Comparison of ENCODE assay signal across 14 cellular contexts in genomic region chr3:48997714-48998637, GRCh38. TPM values are rescaled to one million over a fixed set of nuclear protein-coding genes. Genes with fewer than 3 reads are reported as not detected.
A peak's percentile ranks its signal among the peaks of the same experiment; 100 is the strongest.
DNase-seq lines count a peak whose midpoint lies in the region; ATAC-seq lines count a peak whose summit lies in the region.
"Had no signal": no experiment of that assay in that cellular context is flagged by ENCODE, and none has a peak within 500 bp of the region (broad histone marks: within the 10 kb centered on the region; RNA-seq: fewer than 3 reads in every experiment).

No MANE protein-coding gene starts in this region.

- no peak for ATAC-seq in GM21526 (IDR thresholded peaks at IDR 0.05; ENCODE audit: low FRiP score, unreplicated experiment)
- no peak for ATAC-seq in sciatic nerve
- no peak for ATAC-seq in left lobe of liver
- ATAC-seq: heart left ventricle had no signal

- intact Hi-C loops in sciatic nerve (cut with DNase I) = no loop called here

- peak; percentile 37 for DNase-seq in DMS153 (lab: John Stamatoyannopoulos, UW)
- DNase-seq in DMS153 treated with DMSO at 0.1 percent for 48 hours (lab: John Stamatoyannopoulos, UW; ENCODE audit: unreplicated experiment) = no peak
- peak; percentile 88 for DNase-seq in NCI-H2227 (lab: John Stamatoyannopoulos, UW; ENCODE audit: unreplicated experiment)
- DNase-seq in cerebellum (ENCODE audit: low spot score) = peak; percentile 52
- peak in 40 of 56 donors; percentile 19 to 80 (median 44) for DNase-seq in nucleus accumbens (lab: John Stamatoyannopoulos, UW)
- no peak for DNase-seq in sciatic nerve (ENCODE audit: low spot score)
- no peak for DNase-seq in left lobe of liver (ENCODE audit: low spot score)
- DNase-seq: activated CD4-positive, alpha-beta T cell treated with anti-CD3 and anti-CD28 coated beads, Interleukin-2, amount 50 U/mL, for 48 hours; activated effector memory CD4-positive, alpha-beta T cell treated with Interleukin-2 at 50 U/mL for 16 hours; heart left ventricle; NCI-H226; RPMI8226; trophoblast cell had no signal

RNA-seq across cellular contexts. Expression of gene P4HTM, which starts 7.9 kb away (rescaled TPM):
- 44.4 TPM for total RNA-seq in cerebellum
- 40.1 TPM for total RNA-seq in sciatic nerve
- total RNA-seq in left lobe of liver = 13.7 TPM

RNA-seq across cellular contexts. Expression of gene WDR6, which starts 9.2 kb away (rescaled TPM):
- 79.4 TPM for total RNA-seq in cerebellum
- 149 TPM for total RNA-seq in sciatic nerve
- total RNA-seq in left lobe of liver = 79.5 TPM

RNA-seq across cellular contexts. Expression of gene DALRD3, which starts 20.4 kb away (rescaled TPM):
- total RNA-seq in cerebellum = 37.2 TPM
- 18.7 TPM for total RNA-seq in sciatic nerve
- total RNA-seq in left lobe of liver = 8.6 TPM

RNA-seq across cellular contexts. Expression of gene NDUFAF3, which starts 23.9 kb away (rescaled TPM):
- total RNA-seq in cerebellum = 26.8 TPM
- 75.1 TPM for total RNA-seq in sciatic nerve
- total RNA-seq in left lobe of liver = 44.2 TPM

RNA-seq across cellular contexts. Expression of gene IMPDH2, which starts 31.2 kb away (rescaled TPM):
- total RNA-seq in cerebellum = 134 TPM
- total RNA-seq in sciatic nerve = 121 TPM
- total RNA-seq in left lobe of liver = 38.6 TPM

Comparison
In these comparisons a context has a peak if more than half of its experiments do, and no peak if none do; other contexts are left out.
1. DNase-seq: peak in DMS153 (single experiment), NCI-H2227 (single experiment), cerebellum (single experiment) and nucleus accumbens (40 of 56); none in DMS153 treated with DMSO at 0.1 percent for 48 hours (single experiment), sciatic nerve (single experiment) and left lobe of liver (single experiment).